ENCODE assay signal across 20 cellular contexts in the genomic region with DNA sequence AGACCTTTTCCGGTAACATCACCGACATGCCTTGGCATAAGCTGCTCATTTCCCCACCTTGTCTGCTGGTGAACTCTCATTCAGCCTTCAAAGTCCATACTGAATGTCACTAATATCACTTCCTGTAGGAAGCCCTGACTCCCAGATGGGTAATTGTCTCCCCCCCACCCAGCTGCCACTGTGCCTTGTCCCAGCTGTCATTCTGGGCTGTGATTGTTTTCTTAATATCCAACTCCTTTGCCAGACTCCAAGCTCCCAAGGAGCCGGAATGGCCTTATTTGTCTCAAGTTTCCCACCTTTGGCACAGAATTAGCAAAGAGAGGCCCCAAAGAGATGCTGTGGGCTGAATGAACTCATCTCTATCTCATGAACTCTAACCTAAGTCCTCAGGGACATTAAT.
"Had no signal": no experiment of that assay in that cellular context is flagged by ENCODE, and none has a peak within 500 bp of the region (broad histone marks: within the 10 kb centered on the region; RNA-seq: fewer than 3 reads in every experiment).

No MANE protein-coding gene starts in this region.

- H3K36me3 ChIP-seq: adrenal gland, ascending aorta, left lung, transverse colon had no signal

- ATAC-seq: activated CD8-positive, alpha-beta T cell treated with anti-CD3 and anti-CD28 coated beads, Interleukin-2, amount 10 ng/mL, durations not matched to agents 7 days and 5 days; left lung; natural killer cell; stimulated activated effector memory CD8-positive, alpha-beta T cell treated with anti-CD3 and anti-CD28 coated beads, Interleukin-12 subunit alpha, Interleukin-12 subunit beta, amount 100 ng/mL, for 72 hours; stimulated activated naive CD8-positive, alpha-beta T cell treated with anti-CD3 and anti-CD28 coated beads, Interleukin-15, amount 100 ng/mL, for 72 hours had no signal

- H3K27ac ChIP-seq: adrenal gland, ascending aorta, left lung, parathyroid adenoma, transverse colon had no signal

- H3K9ac ChIP-seq: parathyroid adenoma had no signal

- H3K27me3 ChIP-seq: adrenal gland, ascending aorta, transverse colon had no signal

- DNase-seq: activated CD4-positive, alpha-beta T cell treated with anti-CD3 and anti-CD28 coated beads for 1 hour; activated CD4-positive, alpha-beta T cell treated with anti-CD3 and anti-CD28 coated beads, Interleukin-2, amount 50 U/mL, for 1 hour; activated CD8-positive, alpha-beta T cell treated with anti-CD3 and anti-CD28 coated beads, Interleukin-2, amount 10 ng/mL, durations not matched to agents 7 days and 5 days; activated gamma-delta T cell treated with Interleukin-2 at 50 U/mL for 16 hours; central memory CD4-positive, alpha-beta T cell; dermis blood vessel endothelial cell; effector CD8-positive, alpha-beta T cell; erythroblast; foreskin fibroblast; left lung; natural killer cell; small intestine; stimulated activated CD4-positive, alpha-beta T cell treated with anti-CD3 and anti-CD28 coated beads, Interleukin-2, amount 100 ng/mL, for 24 hours; stimulated activated naive CD8-positive, alpha-beta T cell treated with anti-CD3 and anti-CD28 coated beads, Interleukin-15, amount 100 ng/mL, for 72 hours; transverse colon had no signal

- H2AFZ ChIP-seq: parathyroid adenoma had no signal

- H3K4me3 ChIP-seq: adrenal gland, ascending aorta, left lung, lung, transverse colon had no signal

- H3K9me3 ChIP-seq: adrenal gland, transverse colon had no signal

- H3K79me2 ChIP-seq: parathyroid adenoma had no signal

- H3K4me1 ChIP-seq: parathyroid adenoma had no signal
